8 cellular contexts compared by ENCODE assay signal in the genomic region with DNA sequence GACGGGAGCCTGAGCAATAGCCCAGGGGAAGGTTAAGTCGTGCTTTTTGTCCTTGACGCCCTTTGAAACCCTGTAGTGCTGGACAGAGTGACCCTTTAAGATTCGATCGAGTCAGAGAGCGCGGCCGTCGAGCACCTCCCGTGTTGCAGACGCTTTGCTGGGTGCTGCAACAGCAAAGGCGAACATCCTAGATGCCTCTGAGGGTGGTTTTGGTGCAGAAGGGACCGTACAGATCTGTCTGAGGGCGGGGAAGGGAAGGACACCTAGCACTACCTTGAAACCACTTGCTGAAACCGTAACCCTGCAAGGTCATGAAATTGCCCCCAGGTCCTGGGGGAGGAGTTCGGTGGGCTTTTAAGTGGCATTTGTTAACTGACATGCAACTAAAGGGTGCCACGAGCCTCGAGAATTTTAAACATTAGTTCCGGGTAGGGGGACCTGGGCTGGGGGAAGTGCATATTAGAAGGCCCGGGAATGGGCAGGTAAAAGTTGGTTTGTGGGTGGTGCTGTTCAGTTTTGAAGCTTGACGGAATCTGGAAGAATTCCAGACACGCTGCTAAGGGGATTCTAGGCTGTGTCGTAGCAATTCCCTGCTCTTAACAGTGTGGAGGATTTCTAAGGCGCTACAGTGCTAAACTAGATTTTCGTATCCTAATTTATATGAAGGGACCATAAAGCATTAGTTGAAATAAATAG. TPM values are rescaled to one million over a fixed set of nuclear protein-coding genes. Genes with fewer than 3 reads are reported as not detected.
A peak's percentile ranks its signal among the peaks of the same experiment; 100 is the strongest.
DNase-seq lines count a peak whose midpoint lies in the region; ATAC-seq, FAIRE-seq and TF ChIP-seq lines count a peak whose summit lies in the region.

No MANE protein-coding gene starts in this region.

- H3K9ac ChIP-seq in liver (ENCODE audit: low read depth in 1 of 2, low read length in 2 of 2): peak overlapping the region; percentile 76 to 96

- peaks cover 37% of the 10 kb centered on the region for H3K4me1 Mint-ChIP-seq in MCF 10A (ENCODE audit: insufficient read depth, unreplicated experiment)

- TF ChIP-seq RAD21 in liver (IDR thresholded peaks at IDR 0.05): no peak

- no peak for FAIRE-seq in RCC 7860 (lab: Jason Lieb, UNC)

- H3K27ac Mint-ChIP-seq in MCF 10A (ENCODE audit: low read depth, unreplicated experiment): no peak overlapping the region

- DNase-seq in EL (peak; percentile 39), HPDE6-E6E7 (ENCODE audit: extremely low spot score) (peak; percentile 3), MCF 10A (ENCODE audit: unreplicated experiment) (peak; percentile 65), RCC 7860 (ENCODE audit: low spot score) (no peak), DMS153 treated with DMSO at 0.1 percent for 48 hours (lab: John Stamatoyannopoulos, UW; ENCODE audit: unreplicated experiment) (no peak), pons (ENCODE audit: low spot score) (no peak)

- POLR2A ChIA-PET in MCF 10A (lab: Yijun Ruan, JAX): interaction anchor here (0.5 to 3.5 kb wide), 31 partner anchors 9 to 1466 kb away, joined by 3 to 129 read pairs (median 3); a partner anchor contains a TSS

- WGBS in liver: 2% methylated on average over 25 of the region's 25 CpGs

- peaks cover 29% of the 10 kb centered on the region for H3K36me3 Mint-ChIP-seq in MCF 10A (ENCODE audit: insufficient read depth, unreplicated experiment)

- H3K27me3 ChIP-seq in liver (ENCODE audit: control insufficient read depth in 4 of 4, insufficient read depth in 4 of 4, low read length in 3 of 4): no peaks in the 10 kb centered on the region

- H3K9me3 Mint-ChIP-seq in MCF 10A (ENCODE audit: unreplicated experiment): no peaks in the 10 kb centered on the region

- no peaks in the 10 kb centered on the region for H3K27me3 Mint-ChIP-seq in MCF 10A (ENCODE audit: insufficient read depth, unreplicated experiment)

- H3K4me1 ChIP-seq in liver (ENCODE audit: control insufficient read depth in 4 of 4, insufficient read depth in 4 of 4, low read length in 3 of 4): peaks cover 14 to 37% (median 26%) of the 10 kb centered on the region in 4 donors

- peak; percentile 11 for ATAC-seq in GM21367 (IDR thresholded peaks at IDR 0.05; ENCODE audit: unreplicated experiment)

- H3K9me3 ChIP-seq in liver (ENCODE audit: control insufficient read depth in 4 of 4, low read length in 3 of 4): no peaks in the 10 kb centered on the region

- no peak overlapping the region for H3K4me3 Mint-ChIP-seq in MCF 10A (ENCODE audit: unreplicated experiment)

- peak overlapping the region; percentile 78 to 88 for H3K27ac ChIP-seq in liver (ENCODE audit: low read depth in 1 of 2, low read length in 2 of 2)

- CTCF ChIA-PET in MCF 10A (lab: Yijun Ruan, JAX): interaction anchor here (0.7 to 1.2 kb wide), 4 partner anchors 28 to 330 kb away, joined by 3 read pairs; no protein-coding TSS in a partner anchor

- TF ChIP-seq CTCF in MCF 10A (IDR thresholded peaks at IDR 0.05; ENCODE audit: unreplicated experiment) (no peak), liver (IDR thresholded peaks at IDR 0.05; ENCODE audit: low read depth, low read length, missing input control) (no peak)

- TSS peak; percentile 37 for BruUV-seq in MCF 10A (replicated peaks; lab: Mats Ljungman, UMichigan)

- H3K36me3 ChIP-seq in liver (ENCODE audit: control insufficient read depth in 4 of 4, insufficient read depth in 3 of 4, low read depth in 1 of 4, low read length in 3 of 4): peaks cover 0 to 4% (median 1%) of the 10 kb centered on the region in 4 donors

- intact Hi-C loops in MCF 10A (cut with micrococcal nuclease): loop anchor here (1.0 kb wide), 1 partner anchor 30 kb away; a partner anchor contains a TSS

- peak overlapping the region; percentile 78 to 99 (median 96) for H3K4me3 ChIP-seq in liver (ENCODE audit: low read depth in 1 of 3, low read length in 3 of 3)

TF ChIP-seq in liver, 16 proteins besides CTCF, POLR2A, EP300 and RAD21:
- TF ChIP-seq TAF1 (conservative IDR thresholded peaks at IDR 0.05) (no peak), SP1 (IDR thresholded peaks at IDR 0.05) (peak; percentile 0)

RNA-seq across cellular contexts. Expression of a gene that starts 0.8 kb away (rescaled TPM):
- total RNA-seq in MCF 10A (2022) (268 and 281 TPM in 2 replicates), liver (100 to 1,000 TPM; 133 to 201 TPM)
- polyA plus RNA-seq in liver: 100 to 1,000 TPM; 208 to 262 TPM

RNA-seq across cellular contexts. Expression of a gene that starts 1.0 kb away (rescaled TPM):
- total RNA-seq in MCF 10A (2022) (13.0 and 15.8 TPM in 2 replicates), liver (1 to 10 TPM; 2.5 to 3.8 TPM)
- 1 to 10 TPM; 2.4 to 3.8 TPM for polyA plus RNA-seq in liver

RNA-seq across cellular contexts. Expression of a gene that starts 29.5 kb away (rescaled TPM):
- total RNA-seq in MCF 10A (2022) (9.3 and 9.9 TPM in 2 replicates), liver (1 to 10 TPM; 1.9 TPM)
- polyA plus RNA-seq in liver: 1 to 10 TPM; 1.5 to 3.6 TPM

Comparison
In these comparisons a context has a peak if more than half of its experiments do, and no peak if none do; other contexts are left out.
1. DNase-seq: peak in EL (single experiment), HPDE6-E6E7 (single experiment) and MCF 10A (single experiment); none in RCC 7860 (single experiment), DMS153 treated with DMSO at 0.1 percent for 48 hours (single experiment) and pons (single experiment).